In genomic region chr11:37657645-37658044, GRCh38 we compare ENCODE assay signal across 9 cellular contexts.
DNase-seq lines count a peak whose midpoint lies in the region; ATAC-seq, FAIRE-seq and TF ChIP-seq lines count a peak whose summit lies in the region.
"Had no signal": no experiment of that assay in that cellular context is flagged by ENCODE, and none has a peak within 500 bp of the region (broad histone marks: within the 10 kb centered on the region; RNA-seq: fewer than 3 reads in every experiment).

No MANE protein-coding gene starts in this region.

- H3K27me3 ChIP-seq in testis = no peaks in the 10 kb centered on the region

- TF ChIP-seq CTCF in kidney (IDR thresholded peaks at IDR 0.05; ENCODE audit: borderline replicate concordance, extremely low read depth, insufficient read depth) (no peak), testis (IDR thresholded peaks at IDR 0.05) (peak in 1 of 3 experiments; percentile 40)

- no peak overlapping the region for H3K9ac ChIP-seq in kidney (ENCODE audit: low read length in 2 of 2)

- WGBS in testis, 2 donors = 88 to 92% methylated on average over 1 of the region's 1 CpG

- ATAC-seq in HG02884 (IDR thresholded peaks at IDR 0.05; ENCODE audit: unreplicated experiment) = no peak
- ATAC-seq in GM18511 (IDR thresholded peaks at IDR 0.05; ENCODE audit: unreplicated experiment) = no peak

- peak; percentile 29 for FAIRE-seq in kidney (lab: Jason Lieb, UNC)

- H3K9me3 ChIP-seq in kidney (ENCODE audit: control insufficient read depth in 1 of 2, low read length in 2 of 2) = no peaks in the 10 kb centered on the region
- H3K9me3 ChIP-seq in testis = no peaks in the 10 kb centered on the region

- H3K36me3 ChIP-seq in kidney (ENCODE audit: control insufficient read depth in 1 of 2, insufficient read depth in 2 of 2, low read length in 2 of 2) = no peaks in the 10 kb centered on the region
- no peaks in the 10 kb centered on the region for H3K36me3 ChIP-seq in testis (ENCODE audit: low read depth, missing control alignments)

- no peak for TF ChIP-seq POLR2A in testis (IDR thresholded peaks at IDR 0.05)

- in situ Hi-C loops in Caki2 (cut with HindIII; ENCODE audit: low pct_unique_long_range_greater_than_20kb, low sequenced_read_pairs) = no loop called here

- no peaks in the 10 kb centered on the region for H3K4me1 ChIP-seq in kidney (ENCODE audit: control insufficient read depth in 1 of 2, insufficient read depth in 1 of 2, low read depth in 1 of 2, low read length in 2 of 2)
- no peaks in the 10 kb centered on the region for H3K4me1 ChIP-seq in testis

- intact Hi-C loops in kidney (cut with DNase I) = no loop called here
- intact Hi-C loops in testis (cut with DNase I; ENCODE audit: low total_unique reads) = no loop called here

- DNase-seq in Caki2 (ENCODE audit: low read depth) (peak; percentile 2), Kasumi-1 (lab: John Stamatoyannopoulos, UW) (peak; percentile 26 to 58), amniotic epithelial cell (ENCODE audit: low read depth) (peak; percentile 16), kidney (no peak), testis (no peak), DMS79 treated with DMSO at 0.1 percent for 48 hours (lab: John Stamatoyannopoulos, UW) (no peak)
- DNase-seq: posterior cingulate gyrus had no signal

- no peak overlapping the region for H3K27ac ChIP-seq in kidney (ENCODE audit: low read depth in 2 of 2, low read length in 2 of 2)
- H3K27ac ChIP-seq in testis = no peak overlapping the region

- H3K4me3 ChIP-seq in kidney (ENCODE audit: low read length in 2 of 2) = no peak overlapping the region
- no peak overlapping the region for H3K4me3 ChIP-seq in testis

Comparison
In these comparisons a context has a peak if more than half of its experiments do, and no peak if none do; other contexts are left out.
1. DNase-seq: peak in Caki2 (single experiment), Kasumi-1 (2 of 2) and amniotic epithelial cell (single experiment); none in kidney (single experiment), testis (single experiment) and DMS79 treated with DMSO at 0.1 percent for 48 hours (single experiment).